In genomic region chr11:61671527-61671926, GRCh38 we compare ENCODE assay signal across 1 cellular context.
TF ChIP-seq lines count a peak whose summit lies in the region.

No MANE protein-coding gene starts in this region.

TF ChIP-seq in K562, 482 proteins besides CTCF, POLR2A, EP300 and RAD21 (continued from another document and continues in another):
- no peak for TF ChIP-seq PBX2 (CRISPR knock-in tag; IDR thresholded peaks at IDR 0.05; ENCODE audit: low read depth)
- 0 out of 2 replicates have a peak, but pooled peaks have one; percentile 36 for TF ChIP-seq PBX2 (tag; conservative IDR thresholded peaks at IDR 0.05; ENCODE audit: low read depth)
- TF ChIP-seq ZBTB40 (IDR thresholded peaks at IDR 0.05), result no peak
- no peak for TF ChIP-seq ZBTB40 (CRISPR knock-in tag; IDR thresholded peaks at IDR 0.05)
- TF ChIP-seq POLR2G (IDR thresholded peaks at IDR 0.05; ENCODE audit: low read depth, low read length), result no peak
- TF ChIP-seq, protein P1, sequence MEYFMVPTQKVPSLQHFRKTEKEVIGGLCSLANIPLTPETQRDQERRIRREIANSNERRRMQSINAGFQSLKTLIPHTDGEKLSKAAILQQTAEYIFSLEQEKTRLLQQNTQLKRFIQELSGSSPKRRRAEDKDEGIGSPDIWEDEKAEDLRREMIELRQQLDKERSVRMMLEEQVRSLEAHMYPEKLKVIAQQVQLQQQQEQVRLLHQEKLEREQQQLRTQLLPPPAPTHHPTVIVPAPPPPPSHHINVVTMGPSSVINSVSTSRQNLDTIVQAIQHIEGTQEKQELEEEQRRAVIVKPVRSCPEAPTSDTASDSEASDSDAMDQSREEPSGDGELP (CRISPR knock-in tag; IDR thresholded peaks at IDR 0.05; ENCODE audit: borderline replicate concordance), result peak; percentile 36; the same call in 1 of the 2 replicates
- no peak for TF ChIP-seq ZNF217 (CRISPR knock-in tag; IDR thresholded peaks at IDR 0.05)
- TF ChIP-seq MEF2D (tag; conservative IDR thresholded peaks at IDR 0.05; ENCODE audit: low read depth), result no peak
- TF ChIP-seq PKNOX1 (IDR thresholded peaks at IDR 0.05), result peak; percentile 78
- TF ChIP-seq RBBP5 (IDR thresholded peaks at IDR 0.05; ENCODE audit: borderline replicate concordance, insufficient read depth, low read length, poor library complexity, severe bottlenecking), result no peak
- no peak for TF ChIP-seq RBM22 (IDR thresholded peaks at IDR 0.05; ENCODE audit: low read depth, low read length, poor library complexity, severe bottlenecking)
- TF ChIP-seq YY1 (IDR thresholded peaks at IDR 0.05; ENCODE audit: borderline replicate concordance in 1 of 3, control insufficient read depth in 1 of 3, extremely low read depth in 1 of 3, insufficient read depth in 3 of 3, insufficient read length in 1 of 3, insufficient replicate concordance in 2 of 3, low read depth in 1 of 3, low read length in 2 of 3), result peak in 2 of 3 experiments; percentile 49 to 76
- TF ChIP-seq KLF16 (IDR thresholded peaks at IDR 0.05), result no peak
- no peak for TF ChIP-seq DNMT1 (IDR thresholded peaks at IDR 0.05)
- TF ChIP-seq HDAC3 (IDR thresholded peaks at IDR 0.05; ENCODE audit: borderline replicate concordance, partially characterized antibody), result no peak
- no peak for TF ChIP-seq RFX5 (IDR thresholded peaks at IDR 0.05; ENCODE audit: low read depth, low read length)
- no peak for TF ChIP-seq LARP7 (IDR thresholded peaks at IDR 0.05)
- no peak for TF ChIP-seq ZKSCAN8 (CRISPR knock-in tag; IDR thresholded peaks at IDR 0.05)
- peak; percentile 71; the same call in 1 of the 2 replicates for TF ChIP-seq NR2C1 (IDR thresholded peaks at IDR 0.05)
- peak; percentile 79 for TF ChIP-seq NR2C1 (tag; IDR thresholded peaks at IDR 0.05)
- TF ChIP-seq, protein P2, sequence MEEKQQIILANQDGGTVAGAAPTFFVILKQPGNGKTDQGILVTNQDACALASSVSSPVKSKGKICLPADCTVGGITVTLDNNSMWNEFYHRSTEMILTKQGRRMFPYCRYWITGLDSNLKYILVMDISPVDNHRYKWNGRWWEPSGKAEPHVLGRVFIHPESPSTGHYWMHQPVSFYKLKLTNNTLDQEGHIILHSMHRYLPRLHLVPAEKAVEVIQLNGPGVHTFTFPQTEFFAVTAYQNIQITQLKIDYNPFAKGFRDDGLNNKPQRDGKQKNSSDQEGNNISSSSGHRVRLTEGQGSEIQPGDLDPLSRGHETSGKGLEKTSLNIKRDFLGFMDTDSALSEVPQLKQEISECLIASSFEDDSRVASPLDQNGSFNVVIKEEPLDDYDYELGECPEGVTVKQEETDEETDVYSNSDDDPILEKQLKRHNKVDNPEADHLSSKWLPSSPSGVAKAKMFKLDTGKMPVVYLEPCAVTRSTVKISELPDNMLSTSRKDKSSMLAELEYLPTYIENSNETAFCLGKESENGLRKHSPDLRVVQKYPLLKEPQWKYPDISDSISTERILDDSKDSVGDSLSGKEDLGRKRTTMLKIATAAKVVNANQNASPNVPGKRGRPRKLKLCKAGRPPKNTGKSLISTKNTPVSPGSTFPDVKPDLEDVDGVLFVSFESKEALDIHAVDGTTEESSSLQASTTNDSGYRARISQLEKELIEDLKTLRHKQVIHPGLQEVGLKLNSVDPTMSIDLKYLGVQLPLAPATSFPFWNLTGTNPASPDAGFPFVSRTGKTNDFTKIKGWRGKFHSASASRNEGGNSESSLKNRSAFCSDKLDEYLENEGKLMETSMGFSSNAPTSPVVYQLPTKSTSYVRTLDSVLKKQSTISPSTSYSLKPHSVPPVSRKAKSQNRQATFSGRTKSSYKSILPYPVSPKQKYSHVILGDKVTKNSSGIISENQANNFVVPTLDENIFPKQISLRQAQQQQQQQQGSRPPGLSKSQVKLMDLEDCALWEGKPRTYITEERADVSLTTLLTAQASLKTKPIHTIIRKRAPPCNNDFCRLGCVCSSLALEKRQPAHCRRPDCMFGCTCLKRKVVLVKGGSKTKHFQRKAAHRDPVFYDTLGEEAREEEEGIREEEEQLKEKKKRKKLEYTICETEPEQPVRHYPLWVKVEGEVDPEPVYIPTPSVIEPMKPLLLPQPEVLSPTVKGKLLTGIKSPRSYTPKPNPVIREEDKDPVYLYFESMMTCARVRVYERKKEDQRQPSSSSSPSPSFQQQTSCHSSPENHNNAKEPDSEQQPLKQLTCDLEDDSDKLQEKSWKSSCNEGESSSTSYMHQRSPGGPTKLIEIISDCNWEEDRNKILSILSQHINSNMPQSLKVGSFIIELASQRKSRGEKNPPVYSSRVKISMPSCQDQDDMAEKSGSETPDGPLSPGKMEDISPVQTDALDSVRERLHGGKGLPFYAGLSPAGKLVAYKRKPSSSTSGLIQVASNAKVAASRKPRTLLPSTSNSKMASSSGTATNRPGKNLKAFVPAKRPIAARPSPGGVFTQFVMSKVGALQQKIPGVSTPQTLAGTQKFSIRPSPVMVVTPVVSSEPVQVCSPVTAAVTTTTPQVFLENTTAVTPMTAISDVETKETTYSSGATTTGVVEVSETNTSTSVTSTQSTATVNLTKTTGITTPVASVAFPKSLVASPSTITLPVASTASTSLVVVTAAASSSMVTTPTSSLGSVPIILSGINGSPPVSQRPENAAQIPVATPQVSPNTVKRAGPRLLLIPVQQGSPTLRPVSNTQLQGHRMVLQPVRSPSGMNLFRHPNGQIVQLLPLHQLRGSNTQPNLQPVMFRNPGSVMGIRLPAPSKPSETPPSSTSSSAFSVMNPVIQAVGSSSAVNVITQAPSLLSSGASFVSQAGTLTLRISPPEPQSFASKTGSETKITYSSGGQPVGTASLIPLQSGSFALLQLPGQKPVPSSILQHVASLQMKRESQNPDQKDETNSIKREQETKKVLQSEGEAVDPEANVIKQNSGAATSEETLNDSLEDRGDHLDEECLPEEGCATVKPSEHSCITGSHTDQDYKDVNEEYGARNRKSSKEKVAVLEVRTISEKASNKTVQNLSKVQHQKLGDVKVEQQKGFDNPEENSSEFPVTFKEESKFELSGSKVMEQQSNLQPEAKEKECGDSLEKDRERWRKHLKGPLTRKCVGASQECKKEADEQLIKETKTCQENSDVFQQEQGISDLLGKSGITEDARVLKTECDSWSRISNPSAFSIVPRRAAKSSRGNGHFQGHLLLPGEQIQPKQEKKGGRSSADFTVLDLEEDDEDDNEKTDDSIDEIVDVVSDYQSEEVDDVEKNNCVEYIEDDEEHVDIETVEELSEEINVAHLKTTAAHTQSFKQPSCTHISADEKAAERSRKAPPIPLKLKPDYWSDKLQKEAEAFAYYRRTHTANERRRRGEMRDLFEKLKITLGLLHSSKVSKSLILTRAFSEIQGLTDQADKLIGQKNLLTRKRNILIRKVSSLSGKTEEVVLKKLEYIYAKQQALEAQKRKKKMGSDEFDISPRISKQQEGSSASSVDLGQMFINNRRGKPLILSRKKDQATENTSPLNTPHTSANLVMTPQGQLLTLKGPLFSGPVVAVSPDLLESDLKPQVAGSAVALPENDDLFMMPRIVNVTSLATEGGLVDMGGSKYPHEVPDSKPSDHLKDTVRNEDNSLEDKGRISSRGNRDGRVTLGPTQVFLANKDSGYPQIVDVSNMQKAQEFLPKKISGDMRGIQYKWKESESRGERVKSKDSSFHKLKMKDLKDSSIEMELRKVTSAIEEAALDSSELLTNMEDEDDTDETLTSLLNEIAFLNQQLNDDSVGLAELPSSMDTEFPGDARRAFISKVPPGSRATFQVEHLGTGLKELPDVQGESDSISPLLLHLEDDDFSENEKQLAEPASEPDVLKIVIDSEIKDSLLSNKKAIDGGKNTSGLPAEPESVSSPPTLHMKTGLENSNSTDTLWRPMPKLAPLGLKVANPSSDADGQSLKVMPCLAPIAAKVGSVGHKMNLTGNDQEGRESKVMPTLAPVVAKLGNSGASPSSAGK (IDR thresholded peaks at IDR 0.05), result no peak
- TF ChIP-seq MLX (CRISPR knock-in tag; conservative IDR thresholded peaks at IDR 0.05), result no peak
